ENCODE assay signal across 1 cellular context in the genomic region with DNA sequence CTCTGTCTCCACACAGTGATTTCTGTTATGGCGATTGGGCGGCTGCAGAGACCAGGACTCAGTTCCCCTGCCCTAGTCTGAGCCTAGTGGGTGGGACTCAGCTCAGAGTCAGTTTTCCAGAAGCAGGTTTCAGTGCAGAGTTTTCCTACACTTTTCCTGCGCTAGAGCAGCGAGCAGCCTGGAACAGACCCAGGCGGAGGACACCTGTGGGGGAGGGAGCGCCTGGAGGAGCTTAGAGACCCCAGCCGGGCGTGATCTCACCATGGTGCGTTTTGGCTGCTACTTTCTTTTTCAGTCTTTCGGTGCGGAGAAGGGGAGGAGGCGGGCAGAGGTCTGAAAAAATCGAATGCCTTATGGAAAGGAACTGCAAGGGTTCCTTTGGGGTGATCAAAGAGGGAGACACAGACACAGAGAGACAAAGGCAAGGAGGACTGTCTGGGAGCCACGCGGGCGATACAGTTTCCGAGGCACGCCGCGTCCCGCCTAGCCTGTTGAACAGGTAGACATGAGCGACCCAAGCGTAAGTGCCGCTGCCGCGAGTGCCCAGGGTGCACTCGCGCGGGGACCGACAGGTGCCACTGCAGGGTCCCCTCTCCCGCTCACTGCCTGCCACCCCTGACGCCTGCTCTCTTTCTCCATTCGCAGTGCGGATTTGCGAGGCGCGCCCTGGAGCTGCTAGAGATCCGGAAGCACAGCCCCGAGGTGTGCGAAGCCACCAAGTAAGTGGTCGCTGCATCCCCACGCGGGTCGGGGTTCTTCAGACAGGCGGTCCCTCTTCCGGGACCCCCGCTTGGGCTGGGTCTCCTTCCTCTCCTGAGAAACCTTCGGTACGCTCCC.
TF ChIP-seq lines count a peak whose summit lies in the region.

A gene with protein sequence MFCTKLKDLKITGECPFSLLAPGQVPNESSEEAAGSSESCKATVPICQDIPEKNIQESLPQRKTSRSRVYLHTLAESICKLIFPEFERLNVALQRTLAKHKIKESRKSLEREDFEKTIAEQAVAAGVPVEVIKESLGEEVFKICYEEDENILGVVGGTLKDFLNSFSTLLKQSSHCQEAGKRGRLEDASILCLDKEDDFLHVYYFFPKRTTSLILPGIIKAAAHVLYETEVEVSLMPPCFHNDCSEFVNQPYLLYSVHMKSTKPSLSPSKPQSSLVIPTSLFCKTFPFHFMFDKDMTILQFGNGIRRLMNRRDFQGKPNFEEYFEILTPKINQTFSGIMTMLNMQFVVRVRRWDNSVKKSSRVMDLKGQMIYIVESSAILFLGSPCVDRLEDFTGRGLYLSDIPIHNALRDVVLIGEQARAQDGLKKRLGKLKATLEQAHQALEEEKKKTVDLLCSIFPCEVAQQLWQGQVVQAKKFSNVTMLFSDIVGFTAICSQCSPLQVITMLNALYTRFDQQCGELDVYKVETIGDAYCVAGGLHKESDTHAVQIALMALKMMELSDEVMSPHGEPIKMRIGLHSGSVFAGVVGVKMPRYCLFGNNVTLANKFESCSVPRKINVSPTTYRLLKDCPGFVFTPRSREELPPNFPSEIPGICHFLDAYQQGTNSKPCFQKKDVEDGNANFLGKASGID (plus strand): TSS at position 148 of the 837 bp plus-strand sequence. CDS start 30,020 bp downstream, outside the sequence.

TF ChIP-seq in HEK293, 187 proteins besides CTCF, POLR2A, EP300 and RAD21 (continued from another document and continues in another):
- TF ChIP-seq ZNF791 (tag by site-specific recombination; IDR thresholded peaks at IDR 0.05) (no peak), ZNF114 (tag by site-specific recombination; IDR thresholded peaks at IDR 0.05) (no peak), ZNF214 (tag by site-specific recombination; IDR thresholded peaks at IDR 0.05; ENCODE audit: borderline replicate concordance) (no peak), ZNF426 (tag by site-specific recombination; IDR thresholded peaks at IDR 0.05) (no peak), ZNF366 (tag by site-specific recombination; conservative IDR thresholded peaks at IDR 0.05) (peak; percentile 48; the same call in 1 of the 2 replicates), REPIN1 (tag by site-specific recombination; IDR thresholded peaks at IDR 0.05; ENCODE audit: low read depth) (no peak), GFI1B (tag by site-specific recombination; IDR thresholded peaks at IDR 0.05) (no peak), ZNF174 (tag by site-specific recombination; IDR thresholded peaks at IDR 0.05) (no peak), ZNF701 (tag by site-specific recombination; IDR thresholded peaks at IDR 0.05) (no peak), ZNF354C (tag by site-specific recombination; IDR thresholded peaks at IDR 0.05; ENCODE audit: borderline replicate concordance, low read depth) (no peak), ZNF610 (tag by site-specific recombination; IDR thresholded peaks at IDR 0.05; ENCODE audit: borderline replicate concordance) (no peak), ZNF223 (tag by site-specific recombination; IDR thresholded peaks at IDR 0.05) (no peak), ZNF169 (tag by site-specific recombination; IDR thresholded peaks at IDR 0.05) (no peak), ZNF777 (tag by site-specific recombination; IDR thresholded peaks at IDR 0.05; ENCODE audit: borderline replicate concordance) (no peak), ZNF747 (tag by site-specific recombination; IDR thresholded peaks at IDR 0.05) (no peak), HOXD13 (CRISPR knock-in tag; IDR thresholded peaks at IDR 0.05; ENCODE audit: borderline replicate concordance) (no peak), ZNF596 (tag by site-specific recombination; IDR thresholded peaks at IDR 0.05) (no peak), ZNF138 (tag by site-specific recombination; IDR thresholded peaks at IDR 0.05; ENCODE audit: borderline replicate concordance) (no peak), KLF7 (tag by site-specific recombination; IDR thresholded peaks at IDR 0.05; ENCODE audit: borderline replicate concordance) (no peak), SP7 (tag by site-specific recombination; IDR thresholded peaks at IDR 0.05) (no peak), ZNF473 (tag by site-specific recombination; IDR thresholded peaks at IDR 0.05) (no peak), ZBTB21 (tag by site-specific recombination; IDR thresholded peaks at IDR 0.05) (no peak), ZNF600 (tag by site-specific recombination; IDR thresholded peaks at IDR 0.05) (peak; percentile 40; the same call in 1 of the 2 replicates), ZNF776 (tag by site-specific recombination; IDR thresholded peaks at IDR 0.05; ENCODE audit: borderline replicate concordance) (no peak), ZNF670 (tag by site-specific recombination; IDR thresholded peaks at IDR 0.05; ENCODE audit: low read depth) (no peak), SP3 (tag by site-specific recombination; IDR thresholded peaks at IDR 0.05) (no peak), ZNF585B (tag by site-specific recombination; IDR thresholded peaks at IDR 0.05) (no peak), TRIM28 (IDR thresholded peaks at IDR 0.05; ENCODE audit: borderline replicate concordance, low read length) (no peak), ZNF394 (tag by site-specific recombination; IDR thresholded peaks at IDR 0.05; ENCODE audit: borderline replicate concordance) (peak; percentile 82), ZFP41 (tag by site-specific recombination; IDR thresholded peaks at IDR 0.05; ENCODE audit: borderline replicate concordance) (no peak), ZBTB48 (tag by site-specific recombination; IDR thresholded peaks at IDR 0.05) (peak; percentile 74), GLIS1 (tag by site-specific recombination; IDR thresholded peaks at IDR 0.05) (peak; percentile 42; the same call in 1 of the 2 replicates), ZNF560 (tag by site-specific recombination; IDR thresholded peaks at IDR 0.05; ENCODE audit: borderline replicate concordance) (no peak), ZNF510 (tag by site-specific recombination; IDR thresholded peaks at IDR 0.05; ENCODE audit: insufficient replicate concordance) (no peak), ZNF184 (tag by site-specific recombination; IDR thresholded peaks at IDR 0.05) (no peak), MZF1 (tag by site-specific recombination; IDR thresholded peaks at IDR 0.05; ENCODE audit: borderline replicate concordance) (no peak), GLI4 (tag by site-specific recombination; IDR thresholded peaks at IDR 0.05) (no peak), ZBTB20 (tag by site-specific recombination; IDR thresholded peaks at IDR 0.05) (peak; percentile 65; the same call in 1 of the 2 replicates), ZNF239 (tag by site-specific recombination; IDR thresholded peaks at IDR 0.05) (no peak)
- TF ChIP-seq, protein P1, sequence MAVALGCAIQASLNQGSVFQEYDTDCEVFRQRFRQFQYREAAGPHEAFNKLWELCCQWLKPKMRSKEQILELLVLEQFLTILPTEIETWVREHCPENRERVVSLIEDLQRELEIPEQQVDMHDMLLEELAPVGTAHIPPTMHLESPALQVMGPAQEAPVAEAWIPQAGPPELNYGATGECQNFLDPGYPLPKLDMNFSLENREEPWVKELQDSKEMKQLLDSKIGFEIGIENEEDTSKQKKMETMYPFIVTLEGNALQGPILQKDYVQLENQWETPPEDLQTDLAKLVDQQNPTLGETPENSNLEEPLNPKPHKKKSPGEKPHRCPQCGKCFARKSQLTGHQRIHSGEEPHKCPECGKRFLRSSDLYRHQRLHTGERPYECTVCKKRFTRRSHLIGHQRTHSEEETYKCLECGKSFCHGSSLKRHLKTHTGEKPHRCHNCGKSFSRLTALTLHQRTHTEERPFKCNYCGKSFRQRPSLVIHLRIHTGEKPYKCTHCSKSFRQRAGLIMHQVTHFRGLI (tag by site-specific recombination; IDR thresholded peaks at IDR 0.05) = no peak
- TF ChIP-seq, protein P2, sequence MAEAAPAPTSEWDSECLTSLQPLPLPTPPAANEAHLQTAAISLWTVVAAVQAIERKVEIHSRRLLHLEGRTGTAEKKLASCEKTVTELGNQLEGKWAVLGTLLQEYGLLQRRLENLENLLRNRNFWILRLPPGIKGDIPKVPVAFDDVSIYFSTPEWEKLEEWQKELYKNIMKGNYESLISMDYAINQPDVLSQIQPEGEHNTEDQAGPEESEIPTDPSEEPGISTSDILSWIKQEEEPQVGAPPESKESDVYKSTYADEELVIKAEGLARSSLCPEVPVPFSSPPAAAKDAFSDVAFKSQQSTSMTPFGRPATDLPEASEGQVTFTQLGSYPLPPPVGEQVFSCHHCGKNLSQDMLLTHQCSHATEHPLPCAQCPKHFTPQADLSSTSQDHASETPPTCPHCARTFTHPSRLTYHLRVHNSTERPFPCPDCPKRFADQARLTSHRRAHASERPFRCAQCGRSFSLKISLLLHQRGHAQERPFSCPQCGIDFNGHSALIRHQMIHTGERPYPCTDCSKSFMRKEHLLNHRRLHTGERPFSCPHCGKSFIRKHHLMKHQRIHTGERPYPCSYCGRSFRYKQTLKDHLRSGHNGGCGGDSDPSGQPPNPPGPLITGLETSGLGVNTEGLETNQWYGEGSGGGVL (tag by site-specific recombination; IDR thresholded peaks at IDR 0.05) = no peak
- TF ChIP-seq, protein P3, sequence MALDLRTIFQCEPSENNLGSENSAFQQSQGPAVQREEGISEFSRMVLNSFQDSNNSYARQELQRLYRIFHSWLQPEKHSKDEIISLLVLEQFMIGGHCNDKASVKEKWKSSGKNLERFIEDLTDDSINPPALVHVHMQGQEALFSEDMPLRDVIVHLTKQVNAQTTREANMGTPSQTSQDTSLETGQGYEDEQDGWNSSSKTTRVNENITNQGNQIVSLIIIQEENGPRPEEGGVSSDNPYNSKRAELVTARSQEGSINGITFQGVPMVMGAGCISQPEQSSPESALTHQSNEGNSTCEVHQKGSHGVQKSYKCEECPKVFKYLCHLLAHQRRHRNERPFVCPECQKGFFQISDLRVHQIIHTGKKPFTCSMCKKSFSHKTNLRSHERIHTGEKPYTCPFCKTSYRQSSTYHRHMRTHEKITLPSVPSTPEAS (tag by site-specific recombination; IDR thresholded peaks at IDR 0.05) = no peak
- TF ChIP-seq, protein P4, sequence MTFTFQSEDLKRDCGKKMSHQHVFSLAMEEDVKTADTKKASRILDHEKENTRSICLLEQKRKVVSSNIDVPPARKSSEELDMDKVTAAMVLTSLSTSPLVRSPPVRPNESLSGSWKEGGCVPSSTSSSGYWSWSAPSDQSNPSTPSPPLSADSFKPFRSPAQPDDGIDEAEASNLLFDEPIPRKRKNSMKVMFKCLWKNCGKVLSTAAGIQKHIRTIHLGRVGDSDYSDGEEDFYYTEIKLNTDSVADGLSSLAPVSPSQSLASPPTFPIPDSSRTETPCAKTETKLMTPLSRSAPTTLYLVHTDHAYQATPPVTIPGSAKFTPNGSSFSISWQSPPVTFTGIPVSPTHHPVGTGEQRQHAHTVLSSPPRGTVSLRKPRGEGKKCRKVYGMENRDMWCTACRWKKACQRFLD (tag by site-specific recombination; IDR thresholded peaks at IDR 0.05) = no peak
- TF ChIP-seq, protein P5, sequence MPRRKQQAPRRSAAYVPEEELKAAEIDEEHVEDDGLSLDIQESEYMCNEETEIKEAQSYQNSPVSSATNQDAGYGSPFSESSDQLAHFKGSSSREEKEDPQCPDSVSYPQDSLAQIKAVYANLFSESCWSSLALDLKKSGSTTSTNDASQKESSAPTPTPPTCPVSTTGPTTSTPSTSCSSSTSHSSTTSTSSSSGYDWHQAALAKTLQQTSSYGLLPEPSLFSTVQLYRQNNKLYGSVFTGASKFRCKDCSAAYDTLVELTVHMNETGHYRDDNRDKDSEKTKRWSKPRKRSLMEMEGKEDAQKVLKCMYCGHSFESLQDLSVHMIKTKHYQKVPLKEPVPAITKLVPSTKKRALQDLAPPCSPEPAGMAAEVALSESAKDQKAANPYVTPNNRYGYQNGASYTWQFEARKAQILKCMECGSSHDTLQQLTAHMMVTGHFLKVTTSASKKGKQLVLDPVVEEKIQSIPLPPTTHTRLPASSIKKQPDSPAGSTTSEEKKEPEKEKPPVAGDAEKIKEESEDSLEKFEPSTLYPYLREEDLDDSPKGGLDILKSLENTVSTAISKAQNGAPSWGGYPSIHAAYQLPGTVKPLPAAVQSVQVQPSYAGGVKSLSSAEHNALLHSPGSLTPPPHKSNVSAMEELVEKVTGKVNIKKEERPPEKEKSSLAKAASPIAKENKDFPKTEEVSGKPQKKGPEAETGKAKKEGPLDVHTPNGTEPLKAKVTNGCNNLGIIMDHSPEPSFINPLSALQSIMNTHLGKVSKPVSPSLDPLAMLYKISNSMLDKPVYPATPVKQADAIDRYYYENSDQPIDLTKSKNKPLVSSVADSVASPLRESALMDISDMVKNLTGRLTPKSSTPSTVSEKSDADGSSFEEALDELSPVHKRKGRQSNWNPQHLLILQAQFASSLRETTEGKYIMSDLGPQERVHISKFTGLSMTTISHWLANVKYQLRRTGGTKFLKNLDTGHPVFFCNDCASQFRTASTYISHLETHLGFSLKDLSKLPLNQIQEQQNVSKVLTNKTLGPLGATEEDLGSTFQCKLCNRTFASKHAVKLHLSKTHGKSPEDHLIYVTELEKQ (tag by site-specific recombination; IDR thresholded peaks at IDR 0.05; ENCODE audit: borderline replicate concordance) = no peak
- TF ChIP-seq, protein P6, sequence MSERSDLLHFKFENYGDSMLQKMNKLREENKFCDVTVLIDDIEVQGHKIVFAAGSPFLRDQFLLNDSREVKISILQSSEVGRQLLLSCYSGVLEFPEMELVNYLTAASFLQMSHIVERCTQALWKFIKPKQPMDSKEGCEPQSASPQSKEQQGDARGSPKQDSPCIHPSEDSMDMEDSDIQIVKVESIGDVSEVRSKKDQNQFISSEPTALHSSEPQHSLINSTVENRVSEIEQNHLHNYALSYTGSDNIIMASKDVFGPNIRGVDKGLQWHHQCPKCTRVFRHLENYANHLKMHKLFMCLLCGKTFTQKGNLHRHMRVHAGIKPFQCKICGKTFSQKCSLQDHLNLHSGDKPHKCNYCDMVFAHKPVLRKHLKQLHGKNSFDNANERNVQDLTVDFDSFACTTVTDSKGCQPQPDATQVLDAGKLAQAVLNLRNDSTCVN (tag by site-specific recombination; optimal IDR thresholded peaks at IDR 0.05) = peak; percentile 66
- TF ChIP-seq, protein P7, sequence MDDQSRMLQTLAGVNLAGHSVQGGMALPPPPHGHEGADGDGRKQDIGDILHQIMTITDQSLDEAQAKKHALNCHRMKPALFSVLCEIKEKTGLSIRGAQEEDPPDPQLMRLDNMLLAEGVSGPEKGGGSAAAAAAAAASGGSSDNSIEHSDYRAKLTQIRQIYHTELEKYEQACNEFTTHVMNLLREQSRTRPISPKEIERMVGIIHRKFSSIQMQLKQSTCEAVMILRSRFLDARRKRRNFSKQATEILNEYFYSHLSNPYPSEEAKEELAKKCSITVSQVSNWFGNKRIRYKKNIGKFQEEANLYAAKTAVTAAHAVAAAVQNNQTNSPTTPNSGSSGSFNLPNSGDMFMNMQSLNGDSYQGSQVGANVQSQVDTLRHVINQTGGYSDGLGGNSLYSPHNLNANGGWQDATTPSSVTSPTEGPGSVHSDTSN (CRISPR knock-in tag; IDR thresholded peaks at IDR 0.05) = no peak
- TF ChIP-seq, protein P8, sequence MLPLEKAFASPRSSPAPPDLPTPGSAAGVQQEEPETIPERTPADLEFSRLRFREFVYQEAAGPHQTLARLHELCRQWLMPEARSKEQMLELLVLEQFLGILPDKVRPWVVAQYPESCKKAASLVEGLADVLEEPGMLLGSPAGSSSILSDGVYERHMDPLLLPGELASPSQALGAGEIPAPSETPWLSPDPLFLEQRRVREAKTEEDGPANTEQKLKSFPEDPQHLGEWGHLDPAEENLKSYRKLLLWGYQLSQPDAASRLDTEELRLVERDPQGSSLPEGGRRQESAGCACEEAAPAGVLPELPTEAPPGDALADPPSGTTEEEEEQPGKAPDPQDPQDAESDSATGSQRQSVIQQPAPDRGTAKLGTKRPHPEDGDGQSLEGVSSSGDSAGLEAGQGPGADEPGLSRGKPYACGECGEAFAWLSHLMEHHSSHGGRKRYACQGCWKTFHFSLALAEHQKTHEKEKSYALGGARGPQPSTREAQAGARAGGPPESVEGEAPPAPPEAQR (tag by site-specific recombination; IDR thresholded peaks at IDR 0.05) = no peak
